Comparison of ENCODE assay signal across 9 cellular contexts in genomic region chr7:100705341-100705752, GRCh38. TPM values are rescaled to one million over a fixed set of nuclear protein-coding genes. Genes with fewer than 3 reads are reported as not detected.
DNase-seq lines count a peak whose midpoint lies in the region; ATAC-seq and TF ChIP-seq lines count a peak whose summit lies in the region.
"Had no signal": no experiment of that assay in that cellular context is flagged by ENCODE, and none has a peak within 500 bp of the region (broad histone marks: within the 10 kb centered on the region; RNA-seq: fewer than 3 reads in every experiment).

No MANE protein-coding gene starts in this region.

- peak overlapping the region; percentile 86 to 89 (median 86) for H3K27ac ChIP-seq in right lobe of liver

- H3K27me3 ChIP-seq in right lobe of liver: no peaks in the 10 kb centered on the region

- H3K4me1 ChIP-seq in right lobe of liver: peaks cover 0 to 31% (median 7%) of the 10 kb centered on the region in 4 donors

- no CpG with 5 or more reads among the region's 25 CpGs for WGBS in right lobe of liver (ENCODE audit: insufficient coverage, low coverage, low lambda C conversion rate, missing lambda C conversion rate)

- intact Hi-C loops in right lobe of liver (cut with DNase I): no loop called here

- H3K9me3 ChIP-seq in right lobe of liver: no peaks in the 10 kb centered on the region

- peak overlapping the region; percentile 87 to 94 (median 94) for H3K4me3 ChIP-seq in right lobe of liver

- TF ChIP-seq CTCF in AG09319 (IDR thresholded peaks at IDR 0.05; ENCODE audit: low read depth, low read length): peak; percentile 94
- peak; percentile 85 to 94 (median 90) for TF ChIP-seq CTCF in right lobe of liver (IDR thresholded peaks at IDR 0.05)

- no peaks in the 10 kb centered on the region for H3K36me3 ChIP-seq in right lobe of liver

- ATAC-seq in GM18861 (IDR thresholded peaks at IDR 0.05; ENCODE audit: unreplicated experiment) (peak; percentile 61), HG03097 (IDR thresholded peaks at IDR 0.05; ENCODE audit: low FRiP score, unreplicated experiment) (peak; percentile 55), right lobe of liver (peak; percentile 66 to 79 (median 70))

- DNase-seq in AG09319 (ENCODE audit: extremely low read depth, low read depth): no peak
- DNase-seq in NCI-H2227 treated with DMSO at 0.1 percent for 48 hours (lab: John Stamatoyannopoulos, UW): peak; percentile 70
- DNase-seq in activated CD4-positive, alpha-beta T cell treated with anti-CD3 and anti-CD28 coated beads, Interleukin-2, amount 50 U/mL, for 24 hours (ENCODE audit: low read depth in 1 of 2, low spot score in 1 of 2): peak; percentile 65 to 75
- peak; percentile 35 to 73 for DNase-seq in dermis microvascular lymphatic vessel endothelial cell (ENCODE audit: low read depth in 2 of 2)
- peak; percentile 81 to 86 (median 83) for DNase-seq in right lobe of liver
- peak; percentile 35 to 70 (median 54) for DNase-seq in stimulated activated CD4-positive, alpha-beta T cell treated with anti-CD3 and anti-CD28 coated beads, TNF-alpha, amount 100 ng/mL, for 1 hour (ENCODE audit: low read depth in 3 of 3, low spot score in 1 of 3)

- no peak for TF ChIP-seq POLR2A in right lobe of liver (IDR thresholded peaks at IDR 0.05)

RNA-seq across cellular contexts. Expression of gene POP7, which starts 0.6 kb away (rescaled TPM):
- 32.2 and 36.6 TPM in 2 replicates for total RNA-seq in dermis microvascular lymphatic vessel endothelial cell
- 10 to 100 TPM; 13.0 to 52.2 (median 29.2) TPM for total RNA-seq in right lobe of liver

RNA-seq across cellular contexts. Expression of gene GIGYF1, which starts 11.3 kb away (rescaled TPM):
- total RNA-seq in dermis microvascular lymphatic vessel endothelial cell: 9.0 and 15.2 TPM in 2 replicates
- 10 to 100 TPM in 4 of 6 experiments, 1 to 10 TPM in 2; 6.6 to 25.1 (median 15.5) TPM for total RNA-seq in right lobe of liver

RNA-seq across cellular contexts. Expression of gene EPO, which starts 14.9 kb away (rescaled TPM):
- total RNA-seq in dermis microvascular lymphatic vessel endothelial cell (not detected in 2 replicates), right lobe of liver (10 to 100 TPM in 3 of 6 experiments, 1 to 10 TPM in 1, under 1 TPM in 2; 0.20 to 84.5 (median 12.7) TPM)
- total RNA-seq: T-helper 1 cell treated with Interleukin-12 subunit alpha and Interleukin-12 subunit beta and Interleukin-4 antibody, amounts not matched to agents 30 ng/mL and 1 ng/mL, for 36 hours had no signal

RNA-seq across cellular contexts. Expression of gene ZAN, which starts 28.0 kb away (rescaled TPM):
- total RNA-seq in dermis microvascular lymphatic vessel endothelial cell (not detected in 2 replicates), right lobe of liver (under 1 TPM in 2 of 6 experiments, not detected in 4; 0.02 to 0.31 TPM)
- total RNA-seq: T-helper 1 cell treated with Interleukin-12 subunit alpha and Interleukin-12 subunit beta and Interleukin-4 antibody, amounts not matched to agents 30 ng/mL and 1 ng/mL, for 36 hours had no signal

RNA-seq across cellular contexts. Expression of gene GNB2, which starts 31.8 kb away (rescaled TPM):
- total RNA-seq in dermis microvascular lymphatic vessel endothelial cell (61.2 and 97.4 TPM in 2 replicates), right lobe of liver (100 to 1,000 TPM in 3 of 6 experiments, 10 to 100 TPM in 3; 75.6 to 133 (median 106) TPM)
